Comparison of ENCODE assay signal across 9 cellular contexts in the genomic region with DNA sequence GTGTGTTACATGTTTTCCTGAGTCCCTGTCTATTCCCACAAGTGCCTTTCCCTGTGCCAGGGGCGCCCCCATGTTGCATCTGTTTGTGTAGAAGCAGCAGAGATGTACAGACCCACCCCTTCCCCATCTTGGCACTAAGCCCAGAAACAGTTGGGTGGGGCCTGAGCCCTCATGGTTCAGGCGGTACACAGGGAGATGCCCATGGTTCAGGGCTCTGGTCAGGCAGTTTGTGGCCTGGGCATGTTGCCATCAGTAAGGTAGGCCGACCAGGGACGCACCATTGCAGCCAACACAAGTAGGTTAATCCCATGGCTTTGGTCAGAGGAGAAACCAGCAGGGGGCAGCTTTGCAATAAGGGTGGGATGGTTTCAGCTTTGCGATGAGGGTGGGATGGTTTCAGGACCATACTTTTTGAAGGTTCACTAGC. TPM values are rescaled to one million over a fixed set of nuclear protein-coding genes. Genes with fewer than 3 reads are reported as not detected.
DNase-seq lines count a peak whose midpoint lies in the region; ATAC-seq and TF ChIP-seq lines count a peak whose summit lies in the region.
"Had no signal": no experiment of that assay in that cellular context is flagged by ENCODE, and none has a peak within 500 bp of the region (broad histone marks: within the 10 kb centered on the region; RNA-seq: fewer than 3 reads in every experiment).

No MANE protein-coding gene starts in this region.

- CTCF ChIA-PET in CD8-positive, alpha-beta memory T cell (lab: Charles Lee): interaction anchor here (1.7 to 6.6 kb wide), 3 partner anchors 15 to 198 kb away, joined by 5 to 54 read pairs (median 5); no protein-coding TSS in a partner anchor
- CTCF ChIA-PET in HCT116 (lab: Charles Lee): interaction anchor here (0.9 to 3.6 kb wide), 2 partner anchors 24 to 199 kb away, joined by 3 to 27 read pairs; no protein-coding TSS in a partner anchor

- no peaks in the 10 kb centered on the region for H3K9me2 ChIP-seq in HCT116 (ENCODE audit: insufficient read depth)

- in situ Hi-C loops in SK-MEL-5 (cut with HindIII; ENCODE audit: low pct_unique_long_range_greater_than_20kb, low sequenced_read_pairs): no loop called here

- POLR2A ChIA-PET in CD8-positive, alpha-beta memory T cell (lab: Charles Lee): no interaction called here
- POLR2A ChIA-PET in HCT116 (lab: Charles Lee): no interaction called here

- H3K27me3 Mint-ChIP-seq in CD8-positive, alpha-beta memory T cell: peaks cover 13 to 14% of the 10 kb centered on the region in 2 donors

- peak; percentile 32 to 45 (median 38); a peak in 5 of 6 replicates for TF ChIP-seq CTCF in HCT116 (IDR thresholded peaks at IDR 0.05 in 2 of 3, conservative IDR thresholded peaks at IDR 0.05 in 1 of 3; ENCODE audit: borderline replicate concordance in 1 of 3, insufficient read depth in 1 of 3, low read depth in 2 of 3, low read length in 2 of 3)
- peak; percentile 40 for TF ChIP-seq CTCF in left ventricle myocardium inferior (IDR thresholded peaks at IDR 0.05; ENCODE audit: borderline replicate concordance)

- no peak overlapping the region for H2AFZ ChIP-seq in HCT116 (ENCODE audit: low read depth, low read length, poor library complexity, severe bottlenecking)

- H3K4me3 Mint-ChIP-seq in CD8-positive, alpha-beta memory T cell: peak overlapping the region in 6 of 7 donors; percentile 36 to 90 (median 84)

- peaks cover 14% of the 10 kb centered on the region for H3K27me3 ChIP-seq in CD8-positive, alpha-beta memory T cell (ENCODE audit: insufficient read depth, low read length, poor library complexity, severe bottlenecking)
- H3K27me3 ChIP-seq in HCT116 (ENCODE audit: insufficient read depth, low read length) (no peaks in the 10 kb centered on the region), left ventricle myocardium inferior (ENCODE audit: low read depth) (peaks cover 78% of the 10 kb centered on the region)

- H3K4me1 Mint-ChIP-seq in CD8-positive, alpha-beta memory T cell: peaks cover 26 to 50% (median 36%) of the 10 kb centered on the region in 3 donors

- DNase-seq in CD8-positive, alpha-beta memory T cell: no peak
- DNase-seq in HCT116 (ENCODE audit: low read depth, low spot score): no peak
- peak; percentile 72 for DNase-seq in SK-MEL-5 (ENCODE audit: low read depth, low spot score)
- no peak for DNase-seq in left ventricle myocardium inferior
- DNase-seq in NCI-H226: no peak
- no peak for DNase-seq in GF-D8 (lab: John Stamatoyannopoulos, UW)

- no peaks in the 10 kb centered on the region for H3K36me3 ChIP-seq in CD8-positive, alpha-beta memory T cell (ENCODE audit: insufficient read depth, low read length)
- no peaks in the 10 kb centered on the region for H3K36me3 ChIP-seq in HCT116 (ENCODE audit: control insufficient read depth in 1 of 2, insufficient read depth in 2 of 2, low read length in 2 of 2)
- H3K36me3 ChIP-seq in left ventricle myocardium inferior: no peaks in the 10 kb centered on the region

- H3K27ac Mint-ChIP-seq in CD8-positive, alpha-beta memory T cell: no peak overlapping the region

- H3K27ac ChIP-seq in CD8-positive, alpha-beta memory T cell (ENCODE audit: low read depth, low read length): no peak overlapping the region
- H3K27ac ChIP-seq in HCT116 (ENCODE audit: low read depth, low read length) (no peak overlapping the region), left ventricle myocardium inferior (replicated peaks) (no peak overlapping the region)
- H3K27ac ChIP-seq: KMS-11 had no signal

- intact Hi-C loops in HCT116 (cut with micrococcal nuclease): no loop called here
- intact Hi-C loops in left ventricle myocardium inferior (cut with micrococcal nuclease): no loop called here

- H3K4me2 ChIP-seq in HCT116 (ENCODE audit: low read length): peak overlapping the region; percentile 82

- ATAC-seq in HCT116 (no peak), HG02642 (IDR thresholded peaks at IDR 0.05; ENCODE audit: poor library complexity, unreplicated experiment) (no peak), GM18511 (IDR thresholded peaks at IDR 0.05; ENCODE audit: unreplicated experiment) (no peak)

- no peak overlapping the region for H3K4me3 ChIP-seq in CD8-positive, alpha-beta memory T cell (ENCODE audit: low read length)
- H3K4me3 ChIP-seq in HCT116 (replicated peaks in 1 of 2; ENCODE audit: low read depth in 1 of 2, low read length in 2 of 2): no peak overlapping the region
- no peak overlapping the region for H3K4me3 ChIP-seq in left ventricle myocardium inferior

- no peak for TF ChIP-seq POLR2A in HCT116 (IDR thresholded peaks at IDR 0.05; ENCODE audit: borderline replicate concordance, extremely low read depth, insufficient read depth, insufficient read length)

- no peak overlapping the region for H3K9ac ChIP-seq in HCT116 (ENCODE audit: low read length)
- H3K9ac ChIP-seq: KMS-11 had no signal

- TF ChIP-seq RAD21 in HCT116 (IDR thresholded peaks at IDR 0.05; ENCODE audit: low read depth): peak; percentile 58

- RAD21 ChIA-PET in HCT116 (lab: Charles Lee; ENCODE audit: low non-redundant PET in 1 of 2, low total read pairs in 2 of 2, uncharacterized antibody in 2 of 2, unreplicated experiment in 2 of 2): interaction anchor here in 1 of 2 experiments (1.0 to 2.1 kb wide), 2 partner anchors 24 to 199 kb away, joined by 4 to 13 read pairs; no protein-coding TSS in a partner anchor

- H3K4me1 ChIP-seq in CD8-positive, alpha-beta memory T cell (ENCODE audit: insufficient read depth, low read length): peaks cover 32% of the 10 kb centered on the region
- peaks cover 31 to 53% of the 10 kb centered on the region in 2 experiments for H3K4me1 ChIP-seq in HCT116 (ENCODE audit: control insufficient read depth in 1 of 2, insufficient read depth in 2 of 2, low read length in 2 of 2)
- peaks cover 47% of the 10 kb centered on the region for H3K4me1 ChIP-seq in left ventricle myocardium inferior

- no peaks in the 10 kb centered on the region for H3K9me3 ChIP-seq in CD8-positive, alpha-beta memory T cell (ENCODE audit: low read length)
- H3K9me3 ChIP-seq in HCT116 (ENCODE audit: control insufficient read depth in 1 of 2, insufficient read depth in 1 of 2, low read depth in 1 of 2, low read length in 2 of 2): no peaks in the 10 kb centered on the region
- H3K9me3 ChIP-seq in left ventricle myocardium inferior (replicated peaks): no peaks in the 10 kb centered on the region

- peaks cover 0 to 1% (median 0%) of the 10 kb centered on the region in 3 donors for H3K36me3 Mint-ChIP-seq in CD8-positive, alpha-beta memory T cell

- no peaks in the 10 kb centered on the region for H4K20me1 ChIP-seq in HCT116 (ENCODE audit: insufficient read depth)

- no peaks in the 10 kb centered on the region for H3K79me2 ChIP-seq in HCT116 (ENCODE audit: insufficient read depth, low read length)

- no peaks in the 10 kb centered on the region for H3K9me3 Mint-ChIP-seq in CD8-positive, alpha-beta memory T cell

- no TSS peak for BruUV-seq in HCT116 (replicated peaks; lab: Mats Ljungman, UMichigan)

TF ChIP-seq in HCT116, 20 proteins besides CTCF, POLR2A, EP300 and RAD21:
- TF ChIP-seq YY1 (IDR thresholded peaks at IDR 0.05; ENCODE audit: extremely low read depth, insufficient replicate concordance, low read depth, low read length) (no peak), TCF7L2 (IDR thresholded peaks at IDR 0.05; ENCODE audit: borderline replicate concordance, extremely low read depth, insufficient read depth, insufficient read length) (peak; percentile 10)

RNA-seq across cellular contexts. Expression of gene ADGRB2, which starts 0.9 kb away (rescaled TPM):
- total RNA-seq in CD8-positive, alpha-beta memory T cell: under 1 TPM; 0.35 to 0.57 TPM
- polyA plus RNA-seq in CD8-positive, alpha-beta memory T cell: 0.24 TPM
- total RNA-seq in HCT116 (2021; ENCODE audit: unreplicated experiment) (10.1 TPM), left ventricle myocardium inferior (12.1 TPM)
- 6.0 and 7.1 TPM in 2 replicates for polyA plus RNA-seq in HCT116 (2012)
- 4.2 and 4.4 TPM in 2 replicates for total RNA-seq in SK-MEL-5 (2014; rRNA removed; shearing (Covaris generic))
- polyA plus RNA-seq in SK-MEL-5 (2015; cell fraction: cytosol; rRNA removed): 11.1 and 11.8 TPM in 2 replicates
- 32.9 and 35.6 TPM in 2 replicates for polyA plus RNA-seq in SK-MEL-5 (2015; cell fraction: nucleus; rRNA removed)

RNA-seq across cellular contexts. Expression of gene SPOCD1, which starts 50.8 kb away (rescaled TPM):
- under 1 TPM in 1 of 2 experiments, not detected in 1; 0.18 TPM for total RNA-seq in CD8-positive, alpha-beta memory T cell
- not detected for polyA plus RNA-seq in CD8-positive, alpha-beta memory T cell
- total RNA-seq in HCT116 (2021; ENCODE audit: unreplicated experiment) (5.0 TPM), left ventricle myocardium inferior (not detected)
- 3.0 and 3.5 TPM in 2 replicates for polyA plus RNA-seq in HCT116 (2012)
- 1.4 and 1.5 TPM in 2 replicates for total RNA-seq in SK-MEL-5 (2014; rRNA removed; shearing (Covaris generic))
- polyA plus RNA-seq in SK-MEL-5 (2015; cell fraction: cytosol; rRNA removed): 2.4 and 2.5 TPM in 2 replicates
- 17.6 and 20.8 TPM in 2 replicates for polyA plus RNA-seq in SK-MEL-5 (2015; cell fraction: nucleus; rRNA removed)
